Comparison of ENCODE assay signal across 14 cellular contexts in genomic region chr13:27573265-27573664, GRCh38. TPM values are rescaled to one million over a fixed set of nuclear protein-coding genes. Genes with fewer than 3 reads are reported as not detected.
DNase-seq lines count a peak whose midpoint lies in the region; ATAC-seq, FAIRE-seq and TF ChIP-seq lines count a peak whose summit lies in the region.
"Had no signal": no experiment of that assay in that cellular context is flagged by ENCODE, and none has a peak within 500 bp of the region (broad histone marks: within the 10 kb centered on the region; RNA-seq: fewer than 3 reads in every experiment).

No MANE protein-coding gene starts in this region.

- TF ChIP-seq POLR2A in IMR-90 (IDR thresholded peaks at IDR 0.05; ENCODE audit: low read depth, low read length) (no peak), transverse colon (IDR thresholded peaks at IDR 0.05) (no peak)

- in situ Hi-C loops in IMR-90 (cut with MboI; ENCODE audit: low sequenced_read_pairs) = no loop called here
- in situ Hi-C loops in transverse colon (cut with MboI; ENCODE audit: low pct_ligation_motif_present in 1 of 4, low pct_unique_long_range_greater_than_20kb in 1 of 4, low sequenced_read_pairs in 3 of 4) = no loop called here

- peak overlapping the region; percentile 33; the same call in 1 of the 2 replicates for H2BK20ac ChIP-seq in IMR-90 (ENCODE audit: low read depth, low read length)

- no peak for TF ChIP-seq CTCF in IMR-90 (conservative IDR thresholded peaks at IDR 0.05; ENCODE audit: low read depth, low read length)
- no peak for TF ChIP-seq CTCF in astrocyte (IDR thresholded peaks at IDR 0.05; ENCODE audit: insufficient read depth, low read depth, low read length)
- no peak for TF ChIP-seq CTCF in keratinocyte (optimal IDR thresholded peaks at IDR 0.05 in 1 of 3, IDR thresholded peaks at IDR 0.05 in 1 of 3, conservative IDR thresholded peaks at IDR 0.05 in 1 of 3; ENCODE audit: extremely low read depth in 1 of 3, insufficient read depth in 2 of 3, low read length in 3 of 3)
- no peak for TF ChIP-seq CTCF in transverse colon (IDR thresholded peaks at IDR 0.05)
- no peak for TF ChIP-seq CTCF in left lung (IDR thresholded peaks at IDR 0.05)

- H2AFZ ChIP-seq in ACC112 (ENCODE audit: low read length, unreplicated experiment) (no peak overlapping the region), IMR-90 (replicated peaks; ENCODE audit: low read length, poor library complexity) (peak overlapping the region; percentile 70), astrocyte (ENCODE audit: low read depth, low read length) (peak overlapping the region; percentile 15), keratinocyte (ENCODE audit: control insufficient read depth, low read length) (peak overlapping the region; percentile 50)

- H2AK5ac ChIP-seq in IMR-90 (ENCODE audit: low read depth, low read length) = no peak overlapping the region

- H3K9me3 ChIP-seq in IMR-90 (ENCODE audit: control insufficient read depth, insufficient read depth, low read length) = no peaks in the 10 kb centered on the region
- no peaks in the 10 kb centered on the region for H3K9me3 ChIP-seq in astrocyte (ENCODE audit: insufficient read depth, low read depth, low read length)
- H3K9me3 ChIP-seq in keratinocyte (ENCODE audit: control insufficient read depth, low read depth, low read length) = no peaks in the 10 kb centered on the region
- no peaks in the 10 kb centered on the region for H3K9me3 ChIP-seq in transverse colon
- no peaks in the 10 kb centered on the region for H3K9me3 ChIP-seq in left lung
- H3K9me3 ChIP-seq: ascending aorta, HAP-1 had no signal

- peaks cover 13% of the 10 kb centered on the region for H3K4me1 Mint-ChIP-seq in astrocyte (ENCODE audit: low read depth, unreplicated experiment)

- no peaks in the 10 kb centered on the region for H3K27me3 Mint-ChIP-seq in astrocyte (ENCODE audit: low read depth, unreplicated experiment)

- H3K14ac ChIP-seq in IMR-90 (replicated peaks; ENCODE audit: low read depth, low read length) = no peak overlapping the region

- ATAC-seq in IMR-90 (ENCODE audit: low read depth) = peak; percentile 89
- no peak for ATAC-seq in GM18502 (IDR thresholded peaks at IDR 0.05; ENCODE audit: poor library complexity, unreplicated experiment)
- ATAC-seq in left lung = no peak

- H2BK120ac ChIP-seq in IMR-90 (ENCODE audit: low read depth, low read length) = peak overlapping the region; percentile 29; the same call in 1 of the 2 replicates

- BruUV-seq in IMR-90 (replicated peaks; lab: Mats Ljungman, UMichigan) = no TSS peak

- peaks cover 4 to 7% of the 10 kb centered on the region in 2 experiments; a peak in 3 of 4 replicates for H3K79me1 ChIP-seq in IMR-90 (ENCODE audit: low read depth in 1 of 2, low read length in 2 of 2)

- dilution Hi-C loops in IMR-90 (cut with HindIII; ENCODE audit: low sequenced_read_pairs, unreplicated experiment) = no loop called here
- dilution Hi-C loops in keratinocyte (cut with MboI; ENCODE audit: extremely low pct_ligation_motif_present, low sequenced_read_pairs) = no loop called here

- H3K56ac ChIP-seq in IMR-90 (ENCODE audit: extremely low read depth, insufficient read depth, low read length) = peak overlapping the region; percentile 20; the same call in 1 of the 2 replicates

- H2AK9ac ChIP-seq in IMR-90 (replicated peaks; ENCODE audit: low read depth, low read length, poor library complexity) = no peak overlapping the region

- H3K27me3 ChIP-seq in ACC112 (ENCODE audit: insufficient read depth, low read length) (no peaks in the 10 kb centered on the region), IMR-90 (ENCODE audit: control insufficient read depth, insufficient read depth, low read length) (no peaks in the 10 kb centered on the region), astrocyte (ENCODE audit: insufficient read depth, low read length) (no peaks in the 10 kb centered on the region), keratinocyte (ENCODE audit: control insufficient read depth, extremely low read depth, insufficient read depth, low read length) (no peaks in the 10 kb centered on the region), transverse colon (no peaks in the 10 kb centered on the region), left lung (no peaks in the 10 kb centered on the region)
- H3K27me3 ChIP-seq: ascending aorta had no signal

- no peak overlapping the region for H3K9ac ChIP-seq in IMR-90 (ENCODE audit: low read depth, low read length)
- H3K9ac ChIP-seq in astrocyte (ENCODE audit: low read length) = peak overlapping the region; percentile 16
- peak overlapping the region; percentile 13 for H3K9ac ChIP-seq in keratinocyte (ENCODE audit: control insufficient read depth, extremely low read depth, insufficient read depth, low read length)

- H2BK15ac ChIP-seq in IMR-90 (ENCODE audit: low read depth, low read length) = no peak overlapping the region

- H3K79me2 ChIP-seq in ACC112 (ENCODE audit: control insufficient read depth, insufficient read depth, low read length, unreplicated experiment) (no peaks in the 10 kb centered on the region), astrocyte (ENCODE audit: insufficient read depth, low read length) (no peaks in the 10 kb centered on the region), keratinocyte (ENCODE audit: control insufficient read depth, insufficient read depth, low read length) (peaks cover 46% of the 10 kb centered on the region)

- peaks cover 8% of the 10 kb centered on the region for H3K36me3 Mint-ChIP-seq in astrocyte (ENCODE audit: low read depth, unreplicated experiment)

- no peak overlapping the region for H3K4me3 ChIP-seq in ACC112 (ENCODE audit: low read depth, low read length)
- no peak overlapping the region for H3K4me3 ChIP-seq in IMR-90 (ENCODE audit: insufficient read depth, low read depth, low read length)
- H3K4me3 ChIP-seq in astrocyte (ENCODE audit: insufficient read depth, low read depth, low read length) = no peak overlapping the region
- H3K4me3 ChIP-seq in keratinocyte (ENCODE audit: control insufficient read depth in 2 of 3, extremely low read depth in 1 of 3, insufficient read depth in 2 of 3, low read depth in 1 of 3, low read length in 3 of 3) = no peak overlapping the region
- no peak overlapping the region for H3K4me3 ChIP-seq in transverse colon
- no peak overlapping the region for H3K4me3 ChIP-seq in left lung
- H3K4me3 ChIP-seq: ascending aorta, HAP-1 had no signal

- H3K36me3 ChIP-seq in ACC112 (ENCODE audit: insufficient read depth, low read length) (no peaks in the 10 kb centered on the region), IMR-90 (ENCODE audit: control insufficient read depth, insufficient read depth, low read length) (peaks cover 3% of the 10 kb centered on the region), astrocyte (ENCODE audit: insufficient read depth, low read length) (no peaks in the 10 kb centered on the region), keratinocyte (ENCODE audit: control insufficient read depth in 2 of 2, extremely low read depth in 1 of 2, insufficient read depth in 2 of 2, low read length in 2 of 2) (peaks cover 2 to 4% of the 10 kb centered on the region in 2 experiments), transverse colon (peaks cover 0 to 24% (median 1%) of the 10 kb centered on the region in 4 donors), left lung (peaks cover 0 to 12% of the 10 kb centered on the region in 2 donors)
- H3K36me3 ChIP-seq: HAP-1 had no signal

- H3K9me3 Mint-ChIP-seq in astrocyte (ENCODE audit: unreplicated experiment) = no peaks in the 10 kb centered on the region
- H3K9me3 Mint-ChIP-seq: T-helper 1 cell treated with Interleukin-12 subunit alpha and Interleukin-12 subunit beta and Interleukin-4 antibody, amounts not matched to agents 30 μg/mL and 1 μg/mL, for 36 hours had no signal

- H3K27ac ChIP-seq in ACC112 (ENCODE audit: low read depth, low read length) (peak overlapping the region; percentile 27; the same call in 1 of the 2 replicates), IMR-90 (ENCODE audit: insufficient read depth, low read length) (no peak overlapping the region), astrocyte (ENCODE audit: low read depth, low read length) (peak overlapping the region; percentile 49), keratinocyte (ENCODE audit: control insufficient read depth, insufficient read depth, low read length) (peak overlapping the region; percentile 48), transverse colon (no peak overlapping the region), left lung (no peak overlapping the region)
- H3K27ac ChIP-seq: ascending aorta had no signal

- CTCF ChIA-PET in IMR-90 (lab: Yijun Ruan, JAX) = interaction anchor here (0.6 to 2.0 kb wide), 5 partner anchors 40 to 1199 kb away, joined by 3 to 9 read pairs (median 6); no protein-coding TSS in a partner anchor

- H4K5ac ChIP-seq in IMR-90 (ENCODE audit: low read depth, low read length) = no peak overlapping the region

- no peak for TF ChIP-seq RAD21 in IMR-90 (IDR thresholded peaks at IDR 0.05; ENCODE audit: low read length)

- H3K4ac ChIP-seq in IMR-90 (ENCODE audit: low read depth, low read length) = peak overlapping the region; percentile 15; the same call in 1 of the 2 replicates

- H3K4me3 Mint-ChIP-seq in astrocyte (ENCODE audit: unreplicated experiment) = no peak overlapping the region
- H3K4me3 Mint-ChIP-seq: T-helper 1 cell treated with Interleukin-12 subunit alpha and Interleukin-12 subunit beta and Interleukin-4 antibody, amounts not matched to agents 30 μg/mL and 1 μg/mL, for 36 hours had no signal

- TF ChIP-seq EP300 in transverse colon (IDR thresholded peaks at IDR 0.05; ENCODE audit: low read depth) = no peak

- H4K91ac ChIP-seq in IMR-90 (ENCODE audit: insufficient read depth, low read depth, low read length) = no peak overlapping the region

- H3K4me2 ChIP-seq in IMR-90 (ENCODE audit: low read depth, low read length) (peak overlapping the region; percentile 34; the same call in 1 of the 2 replicates), astrocyte (ENCODE audit: low read length) (peak overlapping the region; percentile 75), keratinocyte (ENCODE audit: control insufficient read depth, extremely low read depth, insufficient read depth, low read depth, low read length) (peak overlapping the region; percentile 34)

- H3K4me1 ChIP-seq in ACC112 (ENCODE audit: control insufficient read depth, insufficient read depth, low read length, unreplicated experiment) (peaks cover 21% of the 10 kb centered on the region), IMR-90 (ENCODE audit: control insufficient read depth, insufficient read depth, low read length) (peaks cover 6% of the 10 kb centered on the region), astrocyte (ENCODE audit: insufficient read depth, low read length) (peaks cover 11% of the 10 kb centered on the region), keratinocyte (ENCODE audit: control insufficient read depth, extremely low read depth, insufficient read depth, low read length) (peaks cover 34% of the 10 kb centered on the region), transverse colon (no peaks in the 10 kb centered on the region), left lung (no peaks in the 10 kb centered on the region)
- H3K4me1 ChIP-seq: ascending aorta, HAP-1 had no signal

- peak; percentile 75 for DNase-seq in IMR-90
- DNase-seq in astrocyte (ENCODE audit: low read depth) = peak; percentile 27
- DNase-seq in keratinocyte (ENCODE audit: low read depth, low spot score) = no peak
- DNase-seq in transverse colon = no peak
- DNase-seq in NCI-H1436 treated with DMSO at 0.1 percent for 48 hours (lab: John Stamatoyannopoulos, UW) = no peak
- no peak for DNase-seq in left lung
- DNase-seq: mesendoderm, retina had no signal

- no peak overlapping the region for H3K18ac ChIP-seq in IMR-90 (ENCODE audit: low read depth, low read length)

- no peak for FAIRE-seq in astrocyte (lab: Jason Lieb, UNC)
- FAIRE-seq in keratinocyte (lab: Jason Lieb, UNC) = peak; percentile 68
- FAIRE-seq: frontal cortex had no signal

- H2BK5ac ChIP-seq in IMR-90 (ENCODE audit: low read depth, low read length, poor library complexity, severe bottlenecking) = no peak overlapping the region

- 0% methylated on average over 1 of the region's 2 CpGs; no CpG with 5 or more reads in 1 of the 2 experiments for WGBS in IMR-90 (ENCODE audit: extremely low coverage in 2 of 2, insufficient read length in 1 of 2), 2 experiments
- WGBS in transverse colon (ENCODE audit: low coverage in 1 of 2), 2 donors = 43 to 74% methylated on average over 2 of the region's 2 CpGs

- POLR2A ChIA-PET in IMR-90 (lab: Charles Lee; ENCODE audit: unreplicated experiment) = no interaction called here

- peak overlapping the region; percentile 91 for H3K27ac Mint-ChIP-seq in astrocyte (ENCODE audit: unreplicated experiment)
- H3K27ac Mint-ChIP-seq: T-helper 1 cell treated with Interleukin-12 subunit alpha and Interleukin-12 subunit beta and Interleukin-4 antibody, amounts not matched to agents 30 μg/mL and 1 μg/mL, for 36 hours had no signal

- peak overlapping the region; percentile 57; the same call in 1 of the 2 replicates for H3K23ac ChIP-seq in IMR-90 (ENCODE audit: low read depth, low read length)

- H4K20me1 ChIP-seq in IMR-90 (ENCODE audit: insufficient read depth, low read length) (no peaks in the 10 kb centered on the region), astrocyte (ENCODE audit: insufficient read depth, low read length) (no peaks in the 10 kb centered on the region), keratinocyte (ENCODE audit: control insufficient read depth, extremely low read depth, insufficient read depth, low read length) (no peaks in the 10 kb centered on the region)

- H3K9me1 ChIP-seq in IMR-90 (ENCODE audit: insufficient read depth, low read length) (peaks cover under 1% of the 10 kb centered on the region; the same call in 1 of the 2 replicates), keratinocyte (ENCODE audit: control insufficient read depth, extremely low read depth, insufficient read depth, low read length) (no peaks in the 10 kb centered on the region)

- H4K8ac ChIP-seq in IMR-90 (ENCODE audit: low read depth in 2 of 2, low read length in 2 of 2) = peak overlapping the region in 1 of 2 experiments; percentile 52; a peak in 1 of 4 replicates

- intact Hi-C loops in IMR-90 (cut with micrococcal nuclease) (no loop called here), transverse colon (cut with DNase I; ENCODE audit: low total_unique reads) (no loop called here), left lung (cut with DNase I) (no loop called here)

RNA-seq across cellular contexts. Expression of gene LNX2, which starts 47.1 kb away (rescaled TPM):
- total RNA-seq in IMR-90 (2012; rRNA removed) = 7.2 and 7.8 TPM in 2 replicates
- 2.6 and 3.1 TPM in 2 replicates for polyA plus RNA-seq in IMR-90 (2012; rRNA removed)
- 1.2 and 1.4 TPM in 2 replicates for polyA plus RNA-seq in IMR-90 (2012; cell fraction: cytosol; rRNA removed)
- polyA plus RNA-seq in IMR-90 (2012; cell fraction: nucleus; rRNA removed; ENCODE audit: low replicate concordance) = 0.75 and 3.3 TPM in 2 replicates
- total RNA-seq in astrocyte = 7.7 and 8.7 TPM in 2 replicates
- polyA plus RNA-seq in keratinocyte = 12.1 to 17.0 TPM (median 14.4 TPM) in 3 replicates
- 5.5 TPM for polyA plus RNA-seq in keratinocyte (2011; ENCODE audit: low read depth)
- polyA plus RNA-seq in keratinocyte (2011; cell fraction: cytosol; rRNA removed) = 9.5 and 13.5 TPM in 2 replicates
- 18.1 and 19.1 TPM in 2 replicates for polyA plus RNA-seq in keratinocyte (2011; cell fraction: nucleus; rRNA removed)
- polyA plus RNA-seq in keratinocyte (2012; ENCODE audit: low replicate concordance) = 9.1 and 10.4 TPM in 2 replicates
- polyA minus RNA-seq in keratinocyte = 16.2 to 22.1 TPM (median 19.6 TPM) in 3 replicates
- polyA minus RNA-seq in keratinocyte (2011; cell fraction: cytosol; rRNA and poly(A)+ RNA removed) = 11.5 TPM
- 17.7 and 35.8 TPM in 2 replicates for polyA minus RNA-seq in keratinocyte (2011; cell fraction: nucleus; rRNA and poly(A)+ RNA removed)
- 10 to 100 TPM in 3 of 4 donors, 1 to 10 TPM in 1; 1.8 to 29.6 (median 18.9) TPM for total RNA-seq in transverse colon
- 10 to 100 TPM; 24.8 to 25.9 TPM for total RNA-seq in left lung

RNA-seq across cellular contexts. Expression of gene POLR1D, which starts 48.4 kb away (rescaled TPM):
- 65.4 and 73.9 TPM in 2 replicates for total RNA-seq in IMR-90 (2012; rRNA removed)
- polyA plus RNA-seq in IMR-90 (2012; rRNA removed) = 93.0 and 110 TPM in 2 replicates
- 51.6 and 70.3 TPM in 2 replicates for polyA plus RNA-seq in IMR-90 (2012; cell fraction: cytosol; rRNA removed)
- polyA plus RNA-seq in IMR-90 (2012; cell fraction: nucleus; rRNA removed; ENCODE audit: low replicate concordance) = 30.3 and 82.4 TPM in 2 replicates
- total RNA-seq in astrocyte = 106 and 118 TPM in 2 replicates
- polyA plus RNA-seq in keratinocyte = 152 to 235 TPM (median 204 TPM) in 3 replicates
- 183 TPM for polyA plus RNA-seq in keratinocyte (2011; ENCODE audit: low read depth)
- polyA plus RNA-seq in keratinocyte (2011; cell fraction: cytosol; rRNA removed) = 199 and 322 TPM in 2 replicates
- 96.8 and 102 TPM in 2 replicates for polyA plus RNA-seq in keratinocyte (2011; cell fraction: nucleus; rRNA removed)
- polyA plus RNA-seq in keratinocyte (2012; ENCODE audit: low replicate concordance) = 193 and 217 TPM in 2 replicates
- 29.4 to 86.5 TPM (median 63.1 TPM) in 3 replicates for polyA minus RNA-seq in keratinocyte
- 79.4 TPM for polyA minus RNA-seq in keratinocyte (2011; cell fraction: cytosol; rRNA and poly(A)+ RNA removed)
- polyA minus RNA-seq in keratinocyte (2011; cell fraction: nucleus; rRNA and poly(A)+ RNA removed) = 18.8 and 27.7 TPM in 2 replicates
- total RNA-seq in transverse colon = 100 to 1,000 TPM in 1 of 4 donors, 10 to 100 TPM in 3; 45.6 to 120 (median 90.4) TPM
- total RNA-seq in left lung = 100 to 1,000 TPM; 100 to 121 TPM

Comparison
In these comparisons a context has a peak if more than half of its experiments do, and no peak if none do; other contexts are left out.
1. H3K27ac ChIP-seq: peak in ACC112 (single experiment), astrocyte (single experiment) and keratinocyte (single experiment); none in IMR-90 (single experiment), transverse colon (0 of 4) and left lung (0 of 2).
2. DNase-seq: peak in IMR-90 (single experiment) and astrocyte (single experiment); none in keratinocyte (single experiment), transverse colon (single experiment), NCI-H1436 treated with DMSO at 0.1 percent for 48 hours (single experiment) and left lung (0 of 2).
3. Peak in every context shown above with its lines, with median percentiles within 50 percentile points of each other: H3K4me2 ChIP-seq.